ENCODE assay signal across 11 cellular contexts in genomic region chr16:84481051-84481735, GRCh38.
"Had no signal": no experiment of that assay in that cellular context is flagged by ENCODE, and none has a peak within 500 bp of the region (broad histone marks: within the 10 kb centered on the region; RNA-seq: fewer than 3 reads in every experiment).

No MANE protein-coding gene starts in this region.

- DNase-seq: activated naive CD4-positive, alpha-beta T cell treated with anti-CD3 and anti-CD28 coated beads for 36 hours; left lung; mesenchymal stem cell; SIG-M5; T-helper 17 cell; tibial artery had no signal

- H3K4me3 Mint-ChIP-seq: activated naive CD4-positive, alpha-beta T cell treated with anti-CD3 and anti-CD28 coated beads for 36 hours; stimulated activated effector memory CD8-positive, alpha-beta T cell treated with anti-CD3 and anti-CD28 coated beads, Interleukin-12 subunit alpha, Interleukin-12 subunit beta, amount 100 ng/mL, for 72 hours; T-helper 17 cell had no signal

- H3K4me3 ChIP-seq: dorsolateral prefrontal cortex, left lung, ovary, tibial artery had no signal

- H3K27ac ChIP-seq: left lung, ovary, tibial artery had no signal

- H3K27me3 Mint-ChIP-seq: T-helper 17 cell had no signal

- H3K36me3 ChIP-seq: ovary had no signal

- H3K9me3 ChIP-seq: left lung, ovary, tibial artery had no signal

- ATAC-seq: activated CD4-positive, CD25-positive, alpha-beta regulatory T cell treated with anti-CD3 and anti-CD28 coated beads, Interleukin-2, amount 50 U/mL, for 24 hours; esophagus mucosa; left lung; stimulated activated effector memory CD8-positive, alpha-beta T cell treated with anti-CD3 and anti-CD28 coated beads, Interleukin-12 subunit alpha, Interleukin-12 subunit beta, amount 100 ng/mL, for 72 hours; T-helper 17 cell had no signal

- H3K27ac Mint-ChIP-seq: activated naive CD4-positive, alpha-beta T cell treated with anti-CD3 and anti-CD28 coated beads for 36 hours; T-helper 17 cell had no signal

- H3K9me3 Mint-ChIP-seq: activated naive CD4-positive, alpha-beta T cell treated with anti-CD3 and anti-CD28 coated beads for 36 hours; stimulated activated effector memory CD8-positive, alpha-beta T cell treated with anti-CD3 and anti-CD28 coated beads, Interleukin-12 subunit alpha, Interleukin-12 subunit beta, amount 100 ng/mL, for 72 hours had no signal

- H3K4me1 ChIP-seq: left lung, tibial artery had no signal

- H3K27me3 ChIP-seq: dorsolateral prefrontal cortex, left lung, ovary, tibial artery had no signal
